Comparison of ENCODE assay signal across 37 cellular contexts in the genomic region with DNA sequence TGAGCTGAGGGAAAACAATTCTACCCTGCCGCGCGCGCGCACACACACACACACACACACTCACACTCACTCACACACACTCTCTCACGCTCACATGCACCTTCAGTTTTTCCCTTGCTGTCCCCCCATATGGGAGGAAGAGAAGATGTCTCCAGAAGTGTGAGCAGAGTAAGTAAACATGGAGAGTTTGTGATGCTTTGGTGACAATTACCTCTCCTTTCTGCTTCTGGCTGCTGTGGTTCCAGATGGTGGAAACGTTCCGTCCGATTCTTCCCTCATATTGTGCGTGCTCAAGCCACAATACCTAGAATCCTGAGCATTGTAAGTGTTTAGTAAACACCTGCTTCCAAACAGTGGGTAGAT.
"Had no signal": no experiment of that assay in that cellular context is flagged by ENCODE, and none has a peak within 500 bp of the region (broad histone marks: within the 10 kb centered on the region; RNA-seq: fewer than 3 reads in every experiment).

No MANE protein-coding gene starts in this region.

- H3K9me3 Mint-ChIP-seq: activated B cell treated with CpG ODN at 0.5 μM for 24 hours; activated CD4-positive, alpha-beta memory T cell treated with anti-CD3 and anti-CD28 coated beads for 36 hours; activated CD4-positive, alpha-beta T cell treated with anti-CD3 and anti-CD28 coated beads, Interleukin-2, amount 10 ng/mL, durations not matched to agents 24 days and 14 days; activated CD8-positive, alpha-beta T cell treated with anti-CD3 and anti-CD28 coated beads for 36 hours; activated naive CD4-positive, alpha-beta T cell treated with anti-CD3 and anti-CD28 coated beads for 36 hours; activated naive CD4-positive, alpha-beta T cell treated with anti-CD3 and anti-CD28 coated beads, Interleukin-2, amount 50 U/mL, for 72 hours; activated naive CD8-positive, alpha-beta T cell treated with anti-CD3 and anti-CD28 coated beads for 36 hours; activated T-cell treated with anti-CD3 and anti-CD28 coated beads, Interleukin-2, amount 50 U/mL, for 4 hours; activated T-cell treated with anti-CD3 and anti-CD28 coated beads, Interleukin-2, amount 50 U/mL, for 72 hours; activated T-helper 1 cell treated with anti-CD3 and anti-CD28 coated beads, Interleukin-12 subunit alpha, Interleukin-12 subunit beta, Interleukin-2, Interleukin-4 antibody, amounts not matched to agents 30 ng/mL and 10 ng/mL and 1 ng/mL, durations not matched to agents 14 hours and 24 hours and 36 hours; activated T-helper 17 cell treated with anti-CD3 and anti-CD28 coated beads, Interleukin-2, amount 50 U/mL, for 72 hours; T-helper 1 cell treated with Interleukin-12 subunit alpha and Interleukin-12 subunit beta and Interleukin-4 antibody, amounts not matched to agents 30 μg/mL and 1 μg/mL, for 36 hours; T-helper 2 cell treated with Interferon-gamma antibody and Interleukin-4, amounts not matched to agents 5 μg/mL and 100 μg/mL, for 36 hours had no signal

- H3K4me3 Mint-ChIP-seq: activated B cell treated with CpG ODN at 0.5 μM for 24 hours; activated CD4-positive, alpha-beta memory T cell treated with anti-CD3 and anti-CD28 coated beads for 36 hours; activated CD4-positive, alpha-beta T cell treated with anti-CD3 and anti-CD28 coated beads, Interleukin-2, amount 10 ng/mL, durations not matched to agents 24 days and 14 days; activated CD8-positive, alpha-beta T cell treated with anti-CD3 and anti-CD28 coated beads for 36 hours; activated naive CD4-positive, alpha-beta T cell treated with anti-CD3 and anti-CD28 coated beads for 36 hours; activated naive CD8-positive, alpha-beta T cell treated with anti-CD3 and anti-CD28 coated beads for 36 hours; activated T-cell treated with anti-CD3 and anti-CD28 coated beads, Interleukin-2, amount 50 U/mL, for 4 hours; activated T-cell treated with anti-CD3 and anti-CD28 coated beads, Interleukin-2, amount 50 U/mL, for 72 hours; activated T-helper 1 cell treated with anti-CD3 and anti-CD28 coated beads, Interleukin-12 subunit alpha, Interleukin-12 subunit beta, Interleukin-2, Interleukin-4 antibody, amounts not matched to agents 30 ng/mL and 10 ng/mL and 1 ng/mL, durations not matched to agents 14 hours and 24 hours and 36 hours; activated T-helper 17 cell treated with anti-CD3 and anti-CD28 coated beads, Interleukin-2, amount 50 U/mL, for 72 hours; T-helper 1 cell treated with Interleukin-12 subunit alpha and Interleukin-12 subunit beta and Interleukin-4 antibody, amounts not matched to agents 30 μg/mL and 1 μg/mL, for 36 hours; T-helper 2 cell treated with Interferon-gamma antibody and Interleukin-4, amounts not matched to agents 5 μg/mL and 100 μg/mL, for 36 hours had no signal

- H3K27ac ChIP-seq: adrenal gland, body of pancreas, brain microvascular endothelial cell, breast epithelium, VCaP had no signal

- H3K4me3 ChIP-seq: adrenal gland, body of pancreas had no signal

- H3K4me1 ChIP-seq: adrenal gland, body of pancreas, breast epithelium had no signal

- ATAC-seq: activated CD8-positive, alpha-beta T cell treated with anti-CD3 and anti-CD28 coated beads for 36 hours; activated naive CD4-positive, alpha-beta T cell treated with anti-CD3 and anti-CD28 coated beads, Interleukin-2, amount 50 U/mL, for 72 hours; activated T-cell treated with anti-CD3 and anti-CD28 coated beads, Interleukin-2, amount 50 U/mL, for 4 hours; activated T-cell treated with anti-CD3 and anti-CD28 coated beads, Interleukin-2, amount 50 U/mL, for 72 hours; activated T-helper 17 cell treated with anti-CD3 and anti-CD28 coated beads, Interleukin-2, amount 50 U/mL, for 72 hours; body of pancreas had no signal

- H3K4me1 Mint-ChIP-seq: activated B cell treated with CpG ODN at 0.5 μM for 24 hours; activated CD4-positive, alpha-beta T cell treated with anti-CD3 and anti-CD28 coated beads, Interleukin-2, amount 10 ng/mL, durations not matched to agents 24 days and 14 days; activated naive CD8-positive, alpha-beta T cell treated with anti-CD3 and anti-CD28 coated beads for 36 hours; activated T-helper 17 cell treated with anti-CD3 and anti-CD28 coated beads, Interleukin-2, amount 50 U/mL, for 72 hours had no signal

- H3K27ac Mint-ChIP-seq: activated B cell treated with CpG ODN at 0.5 μM for 24 hours; activated CD4-positive, alpha-beta memory T cell treated with anti-CD3 and anti-CD28 coated beads for 36 hours; activated CD4-positive, alpha-beta T cell treated with anti-CD3 and anti-CD28 coated beads, Interleukin-2, amount 10 ng/mL, durations not matched to agents 24 days and 14 days; activated CD8-positive, alpha-beta T cell treated with anti-CD3 and anti-CD28 coated beads for 36 hours; activated naive CD4-positive, alpha-beta T cell treated with anti-CD3 and anti-CD28 coated beads for 36 hours; activated naive CD4-positive, alpha-beta T cell treated with anti-CD3 and anti-CD28 coated beads, Interleukin-2, amount 50 U/mL, for 72 hours; activated naive CD8-positive, alpha-beta T cell treated with anti-CD3 and anti-CD28 coated beads for 36 hours; activated T-cell treated with anti-CD3 and anti-CD28 coated beads, Interleukin-2, amount 50 U/mL, for 72 hours; activated T-helper 1 cell treated with anti-CD3 and anti-CD28 coated beads, Interleukin-12 subunit alpha, Interleukin-12 subunit beta, Interleukin-2, Interleukin-4 antibody, amounts not matched to agents 30 ng/mL and 10 ng/mL and 1 ng/mL, durations not matched to agents 14 hours and 24 hours and 36 hours; activated T-helper 17 cell treated with anti-CD3 and anti-CD28 coated beads, Interleukin-2, amount 50 U/mL, for 72 hours; T-helper 1 cell treated with Interleukin-12 subunit alpha and Interleukin-12 subunit beta and Interleukin-4 antibody, amounts not matched to agents 30 μg/mL and 1 μg/mL, for 36 hours; T-helper 2 cell treated with Interferon-gamma antibody and Interleukin-4, amounts not matched to agents 5 μg/mL and 100 μg/mL, for 36 hours had no signal

- H3K9me3 ChIP-seq: adrenal gland, body of pancreas, breast epithelium had no signal

- H3K36me3 Mint-ChIP-seq: activated CD4-positive, alpha-beta memory T cell treated with anti-CD3 and anti-CD28 coated beads for 36 hours; activated naive CD4-positive, alpha-beta T cell treated with anti-CD3 and anti-CD28 coated beads, Interleukin-2, amount 50 U/mL, for 72 hours; activated naive CD8-positive, alpha-beta T cell treated with anti-CD3 and anti-CD28 coated beads for 36 hours had no signal

- H3K36me3 ChIP-seq: adrenal gland, brain microvascular endothelial cell, breast epithelium had no signal

- DNase-seq: activated B cell treated with CpG ODN at 0.5 μM for 24 hours; activated CD4-positive, alpha-beta memory T cell treated with anti-CD3 and anti-CD28 coated beads for 36 hours; activated CD4-positive, alpha-beta T cell treated with anti-CD3 and anti-CD28 coated beads for 4 hours; activated CD4-positive, alpha-beta T cell treated with anti-CD3 and anti-CD28 coated beads, Interleukin-2, amount 10 ng/mL, durations not matched to agents 24 days and 14 days; activated CD4-positive, alpha-beta T cell treated with anti-CD3 and anti-CD28 coated beads, Interleukin-2, amount 50 U/mL, for 1 hour; activated CD4-positive, alpha-beta T cell treated with anti-CD3 and anti-CD28 coated beads, Interleukin-2, amount 50 U/mL, for 4 hours; activated CD4-positive, CD25-positive, alpha-beta regulatory T cell treated with anti-CD3 and anti-CD28 coated beads, Interleukin-2, amount 50 U/mL, for 72 hours; activated CD8-positive, alpha-beta memory T cell treated with anti-CD3 and anti-CD28 coated beads, Interleukin-2, amount 50 U/mL, for 4 hours; activated CD8-positive, alpha-beta T cell treated with anti-CD3 and anti-CD28 coated beads for 36 hours; activated effector memory CD4-positive, alpha-beta T cell treated with anti-CD3 and anti-CD28 coated beads, Interleukin-2, amount 50 U/mL, for 16 hours; activated gamma-delta T cell treated with Interleukin-2 at 50 U/mL for 16 hours; activated naive CD4-positive, alpha-beta T cell; activated naive CD4-positive, alpha-beta T cell treated with anti-CD3 and anti-CD28 coated beads for 36 hours; activated naive CD4-positive, alpha-beta T cell treated with anti-CD3 and anti-CD28 coated beads, Interleukin-2, amount 50 U/mL, for 16 hours; activated naive CD8-positive, alpha-beta T cell treated with anti-CD3 and anti-CD28 coated beads for 36 hours; activated T-cell treated with anti-CD3 and anti-CD28 coated beads for 4 hours; activated T-cell treated with anti-CD3 and anti-CD28 coated beads, Interleukin-2, amount 50 U/mL, for 1 hour; activated T-cell treated with anti-CD3 and anti-CD28 coated beads, Interleukin-2, amount 50 U/mL, for 4 hours; activated T-cell treated with anti-CD3 and anti-CD28 coated beads, Interleukin-2, amount 50 U/mL, for 72 hours; adrenal gland; amniotic stem cell; aorta; body of pancreas; brain microvascular endothelial cell; central memory CD4-positive, alpha-beta T cell; T-helper 1 cell; T-helper 2 cell; T-helper 9 cell had no signal

- FAIRE-seq: astrocyte, TTC549 had no signal

- H3K27me3 ChIP-seq: body of pancreas, brain microvascular endothelial cell had no signal
